ENCODE assay signal across 4 cellular contexts in genomic region chr4:68859655-68860054, GRCh38.
A peak's percentile ranks its signal among the peaks of the same experiment; 100 is the strongest.
TF ChIP-seq lines count a peak whose summit lies in the region.

No MANE protein-coding gene starts in this region.

TF ChIP-seq in HepG2, 621 proteins besides CTCF, POLR2A, EP300 and RAD21 (continues in another document):
- no peak for TF ChIP-seq KAT2B (IDR thresholded peaks at IDR 0.05; ENCODE audit: borderline replicate concordance, low read depth, low read length)
- no peak for TF ChIP-seq DPF2 (CRISPR knock-in tag; IDR thresholded peaks at IDR 0.05; ENCODE audit: borderline replicate concordance, low read depth)
- TF ChIP-seq BORCS8-MEF2B (CRISPR knock-in tag; IDR thresholded peaks at IDR 0.05) = no peak
- TF ChIP-seq MBNL3 (CRISPR knock-in tag; conservative IDR thresholded peaks at IDR 0.05) = no peak
- peak; percentile 79 to 89 for TF ChIP-seq MAFK (conservative IDR thresholded peaks at IDR 0.05 in 1 of 2, IDR thresholded peaks at IDR 0.05 in 1 of 2; ENCODE audit: low read length in 2 of 2)
- no peak for TF ChIP-seq KMT2B (CRISPR knock-in tag; IDR thresholded peaks at IDR 0.05)
- no peak for TF ChIP-seq PAWR (CRISPR knock-in tag; IDR thresholded peaks at IDR 0.05; ENCODE audit: borderline replicate concordance)
- TF ChIP-seq ZBTB34 (CRISPR knock-in tag; IDR thresholded peaks at IDR 0.05) = no peak
- TF ChIP-seq KLF6 (CRISPR knock-in tag; IDR thresholded peaks at IDR 0.05) = no peak
- TF ChIP-seq CBX2 (IDR thresholded peaks at IDR 0.05; ENCODE audit: low read depth, low read length) = no peak
- no peak for TF ChIP-seq CBX2 (CRISPR knock-in tag; IDR thresholded peaks at IDR 0.05; ENCODE audit: low read depth)
- peak; percentile 75 for TF ChIP-seq MAFF (IDR thresholded peaks at IDR 0.05; ENCODE audit: low read depth, low read length)

TF ChIP-seq in A549, 52 proteins besides CTCF, POLR2A, EP300 and RAD21:
- TF ChIP-seq MAFK (IDR thresholded peaks at IDR 0.05; ENCODE audit: partially characterized antibody) (peak; percentile 68), CEBPB (IDR thresholded peaks at IDR 0.05) (no peak)

TF ChIP-seq in IMR-90, 13 proteins besides CTCF, POLR2A, EP300 and RAD21:
- TF ChIP-seq MAFK (IDR thresholded peaks at IDR 0.05; ENCODE audit: low read depth, low read length) (peak; percentile 70), FOS (IDR thresholded peaks at IDR 0.05; ENCODE audit: low read depth, low read length) (no peak), RCOR1 (IDR thresholded peaks at IDR 0.05; ENCODE audit: insufficient replicate concordance, low read length) (no peak), MAZ (IDR thresholded peaks at IDR 0.05; ENCODE audit: borderline replicate concordance, low read depth, low read length) (no peak), BHLHE40 (IDR thresholded peaks at IDR 0.05; ENCODE audit: low read depth, low read length) (no peak), RFX5 (IDR thresholded peaks at IDR 0.05; ENCODE audit: low read depth, low read length) (no peak)
TF ChIP-seq in IMR-90: peak in this region for 1.

TF ChIP-seq in K562, 482 proteins besides CTCF, POLR2A, EP300 and RAD21:
- TF ChIP-seq ID3 (CRISPR knock-in tag; IDR thresholded peaks at IDR 0.05) (no peak), ID3 (tag; IDR thresholded peaks at IDR 0.05) (no peak), MYNN (IDR thresholded peaks at IDR 0.05) (no peak), MYNN (CRISPR knock-in tag; IDR thresholded peaks at IDR 0.05) (no peak), ZNF324 (CRISPR knock-in tag; IDR thresholded peaks at IDR 0.05) (no peak), ZNF316 (IDR thresholded peaks at IDR 0.05) (peak; percentile 71), ZBTB11 (CRISPR knock-in tag; IDR thresholded peaks at IDR 0.05) (no peak), POU5F1 (IDR thresholded peaks at IDR 0.05; ENCODE audit: borderline replicate concordance, low read depth, low read length, partially characterized antibody) (no peak), BDP1 (IDR thresholded peaks at IDR 0.05; ENCODE audit: insufficient read depth, insufficient read length) (no peak), DMBX1 (CRISPR knock-in tag; IDR thresholded peaks at IDR 0.05; ENCODE audit: borderline replicate concordance) (no peak), DDX20 (tag; IDR thresholded peaks at IDR 0.05; ENCODE audit: low read depth) (no peak), ZNF766 (CRISPR knock-in tag; conservative IDR thresholded peaks at IDR 0.05) (0 out of 2 replicates have a peak, but pooled peaks have one; percentile 38), C11orf30 (IDR thresholded peaks at IDR 0.05; ENCODE audit: low read depth) (peak; percentile 41; the same call in 1 of the 2 replicates), MAFG (tag; conservative IDR thresholded peaks at IDR 0.05) (0 out of 2 replicates have a peak, but pooled peaks have one; percentile 13), MAFF (IDR thresholded peaks at IDR 0.05; ENCODE audit: low read length) (peak; percentile 39; the same call in 1 of the 2 replicates), EWSR1 (IDR thresholded peaks at IDR 0.05; ENCODE audit: borderline replicate concordance, low read depth, partially characterized antibody) (no peak)
